1 cellular context compared by ENCODE assay signal in genomic region chr15:83064859-83065258, GRCh38.
TF ChIP-seq lines count a peak whose summit lies in the region.

No MANE protein-coding gene starts in this region.

TF ChIP-seq in A549, 52 proteins besides CTCF, POLR2A, EP300 and RAD21 (continued from another document):
- TF ChIP-seq, protein P1, sequence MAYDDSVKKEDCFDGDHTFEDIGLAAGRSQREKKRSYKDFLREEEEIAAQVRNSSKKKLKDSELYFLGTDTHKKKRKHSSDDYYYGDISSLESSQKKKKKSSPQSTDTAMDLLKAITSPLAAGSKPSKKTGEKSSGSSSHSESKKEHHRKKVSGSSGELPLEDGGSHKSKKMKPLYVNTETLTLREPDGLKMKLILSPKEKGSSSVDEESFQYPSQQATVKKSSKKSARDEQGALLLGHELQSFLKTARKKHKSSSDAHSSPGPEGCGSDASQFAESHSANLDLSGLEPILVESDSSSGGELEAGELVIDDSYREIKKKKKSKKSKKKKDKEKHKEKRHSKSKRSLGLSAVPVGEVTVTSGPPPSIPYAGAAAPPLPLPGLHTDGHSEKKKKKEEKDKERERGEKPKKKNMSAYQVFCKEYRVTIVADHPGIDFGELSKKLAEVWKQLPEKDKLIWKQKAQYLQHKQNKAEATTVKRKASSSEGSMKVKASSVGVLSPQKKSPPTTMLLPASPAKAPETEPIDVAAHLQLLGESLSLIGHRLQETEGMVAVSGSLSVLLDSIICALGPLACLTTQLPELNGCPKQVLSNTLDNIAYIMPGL (CRISPR knock-in tag; IDR thresholded peaks at IDR 0.05; ENCODE audit: borderline replicate concordance), result no peak
- TF ChIP-seq RNF2 (IDR thresholded peaks at IDR 0.05; ENCODE audit: borderline replicate concordance, low read depth) (no peak), EHF (CRISPR knock-in tag; IDR thresholded peaks at IDR 0.05) (no peak), TFCP2L1 (CRISPR knock-in tag; IDR thresholded peaks at IDR 0.05) (no peak), CEBPB (IDR thresholded peaks at IDR 0.05) (no peak), HES2 (IDR thresholded peaks at IDR 0.05) (no peak), POLR2AphosphoS2 (conservative IDR thresholded peaks at IDR 0.05; ENCODE audit: low read length) (no peak), JUNB (IDR thresholded peaks at IDR 0.05) (no peak), RFX5 (IDR thresholded peaks at IDR 0.05) (no peak), REST (IDR thresholded peaks at IDR 0.05) (no peak), CBX8 (IDR thresholded peaks at IDR 0.05) (no peak), RCOR1 (IDR thresholded peaks at IDR 0.05; ENCODE audit: low read depth, low read length) (no peak)
- TF ChIP-seq, protein P2, sequence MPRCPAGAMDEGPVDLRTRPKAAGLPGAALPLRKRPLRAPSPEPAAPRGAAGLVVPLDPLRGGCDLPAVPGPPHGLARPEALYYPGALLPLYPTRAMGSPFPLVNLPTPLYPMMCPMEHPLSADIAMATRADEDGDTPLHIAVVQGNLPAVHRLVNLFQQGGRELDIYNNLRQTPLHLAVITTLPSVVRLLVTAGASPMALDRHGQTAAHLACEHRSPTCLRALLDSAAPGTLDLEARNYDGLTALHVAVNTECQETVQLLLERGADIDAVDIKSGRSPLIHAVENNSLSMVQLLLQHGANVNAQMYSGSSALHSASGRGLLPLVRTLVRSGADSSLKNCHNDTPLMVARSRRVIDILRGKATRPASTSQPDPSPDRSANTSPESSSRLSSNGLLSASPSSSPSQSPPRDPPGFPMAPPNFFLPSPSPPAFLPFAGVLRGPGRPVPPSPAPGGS (IDR thresholded peaks at IDR 0.05), result no peak
- TF ChIP-seq, protein P3, sequence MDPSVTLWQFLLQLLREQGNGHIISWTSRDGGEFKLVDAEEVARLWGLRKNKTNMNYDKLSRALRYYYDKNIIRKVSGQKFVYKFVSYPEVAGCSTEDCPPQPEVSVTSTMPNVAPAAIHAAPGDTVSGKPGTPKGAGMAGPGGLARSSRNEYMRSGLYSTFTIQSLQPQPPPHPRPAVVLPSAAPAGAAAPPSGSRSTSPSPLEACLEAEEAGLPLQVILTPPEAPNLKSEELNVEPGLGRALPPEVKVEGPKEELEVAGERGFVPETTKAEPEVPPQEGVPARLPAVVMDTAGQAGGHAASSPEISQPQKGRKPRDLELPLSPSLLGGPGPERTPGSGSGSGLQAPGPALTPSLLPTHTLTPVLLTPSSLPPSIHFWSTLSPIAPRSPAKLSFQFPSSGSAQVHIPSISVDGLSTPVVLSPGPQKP (IDR thresholded peaks at IDR 0.05; ENCODE audit: low read depth, low read length), result no peak
